19 cellular contexts compared by ENCODE assay signal in genomic region chr15:42213481-42213880, GRCh38. TPM values are rescaled to one million over a fixed set of nuclear protein-coding genes. Genes with fewer than 3 reads are reported as not detected.
"Had no signal": no experiment of that assay in that cellular context is flagged by ENCODE, and none has a peak within 500 bp of the region (broad histone marks: within the 10 kb centered on the region; RNA-seq: fewer than 3 reads in every experiment).

No MANE protein-coding gene starts in this region.

- H3K9me3 ChIP-seq: SK-N-SH had no signal

- DNase-seq: KBM-7, MV-4-11, NCI-H1048, NCI-H1105, NCI-H1417, NCI-H1436 treated with DMSO at 0.1 percent for 48 hours, NCI-H1694, NCI-H187 treated with DMSO at 0.1 percent for 48 hours, NCI-H2029 treated with DMSO at 0.1 percent for 48 hours, NCI-H2171 treated with DMSO at 0.1 percent for 48 hours, NCI-H345, NCI-H446 treated with DMSO at 0.1 percent for 48 hours, NCI-H510A treated with DMSO at 0.1 percent for 48 hours, NCI-H526, Right ventricle myocardium superior, RPMI8226, SK-N-SH had no signal

RNA-seq across cellular contexts. Expression of gene PLA2G4F, which starts 57.0 kb away (rescaled TPM):
- total RNA-seq: LHCN-M2, SK-MEL-5 had no signal
